In the genomic region with DNA sequence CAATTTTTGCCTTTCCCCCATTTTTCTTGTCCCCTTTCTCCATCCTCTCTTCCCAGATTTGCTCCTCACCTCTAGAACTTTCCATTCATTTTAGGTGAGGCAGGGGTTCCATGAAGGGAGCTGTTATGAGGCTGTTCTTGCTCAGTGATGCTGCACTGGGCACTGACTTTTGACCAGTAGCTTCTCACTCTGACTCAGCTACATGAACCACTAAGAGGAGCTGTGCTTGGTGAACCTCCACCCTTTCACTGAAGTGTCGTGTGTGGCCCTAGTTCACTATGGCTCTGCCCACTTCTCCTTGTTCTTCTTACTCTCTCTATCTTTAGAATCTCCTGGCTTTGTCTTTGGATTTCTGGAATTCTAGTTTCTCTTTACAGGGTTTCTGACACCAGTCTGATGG, we compare ENCODE assay signal across 24 cellular contexts.
"Had no signal": no experiment of that assay in that cellular context is flagged by ENCODE, and none has a peak within 500 bp of the region (broad histone marks: within the 10 kb centered on the region; RNA-seq: fewer than 3 reads in every experiment).

No MANE protein-coding gene starts in this region.

- H3K9me3 ChIP-seq: gastrocnemius medialis had no signal

- H3K27me3 ChIP-seq: gastrocnemius medialis, hepatocyte, stomach, tibial artery had no signal

- H3K4me1 Mint-ChIP-seq: activated CD4-positive, alpha-beta T cell treated with anti-CD3 and anti-CD28 coated beads, Interleukin-2, amount 10 ng/mL, durations not matched to agents 24 days and 14 days; nephron; T-helper 17 cell had no signal

- H3K4me2 ChIP-seq: hepatocyte had no signal

- DNase-seq: activated CD4-positive, alpha-beta memory T cell treated with anti-CD3 and anti-CD28 coated beads for 36 hours; activated CD4-positive, alpha-beta T cell treated with anti-CD3 and anti-CD28 coated beads, Interleukin-2, amount 10 ng/mL, durations not matched to agents 24 days and 14 days; activated naive CD4-positive, alpha-beta T cell; activated T-cell treated with anti-CD3 and anti-CD28 coated beads, Interleukin-2, amount 50 U/mL, for 4 hours; anterior cingulate cortex; dermis blood vessel endothelial cell; effector CD4-positive, alpha-beta T cell; gastrocnemius medialis; left cardiac atrium; left ventricle myocardium superior; stimulated activated CD4-positive, alpha-beta T cell treated with anti-CD3 and anti-CD28 coated beads, Interleukin-12 subunit alpha, Interleukin-12 subunit beta, amount 100 ng/mL, for 4 hours; stimulated activated CD4-positive, alpha-beta T cell treated with anti-CD3 and anti-CD28 coated beads, Interleukin-4, amount 100 ng/mL, for 1 hour; stomach; T-helper 17 cell; T1000; tibial artery; WERI-Rb-1 had no signal

- H3K4me1 ChIP-seq: gastrocnemius medialis, stomach had no signal

- H3K27ac ChIP-seq: gastrocnemius medialis, hepatocyte, skin epidermis, stomach, tibial artery, WERI-Rb-1 had no signal

- H3K27ac Mint-ChIP-seq: activated CD4-positive, alpha-beta memory T cell treated with anti-CD3 and anti-CD28 coated beads for 36 hours; activated CD4-positive, alpha-beta T cell treated with anti-CD3 and anti-CD28 coated beads, Interleukin-2, amount 10 ng/mL, durations not matched to agents 24 days and 14 days; activated naive CD4-positive, alpha-beta T cell treated with anti-CD3 and anti-CD28 coated beads, Interleukin-2, amount 50 U/mL, for 72 hours; activated T-helper 2 cell treated with anti-CD3 and anti-CD28 coated beads, Interferon-gamma antibody, Interleukin-2, Interleukin-4, amounts not matched to agents 10 μg/mL and 5 μg/mL and 100 μg/mL, durations not matched to agents 14 hours and 24 hours and 36 hours; nephron; T-helper 17 cell had no signal

- ATAC-seq: activated CD4-positive, CD25-positive, alpha-beta regulatory T cell treated with anti-CD3 and anti-CD28 coated beads, Interleukin-2, amount 50 U/mL, for 24 hours; activated naive CD4-positive, alpha-beta T cell treated with anti-CD3 and anti-CD28 coated beads, Interleukin-2, amount 50 U/mL, for 72 hours; activated T-cell treated with anti-CD3 and anti-CD28 coated beads, Interleukin-2, amount 50 U/mL, for 4 hours; gastrocnemius medialis; left cardiac atrium; left ventricle myocardium superior; sciatic nerve; T-helper 17 cell had no signal

- H3K4me3 ChIP-seq: gastrocnemius medialis, hepatocyte, skin epidermis, stomach, tibial artery had no signal

- H3K36me3 Mint-ChIP-seq: activated CD4-positive, alpha-beta memory T cell treated with anti-CD3 and anti-CD28 coated beads for 36 hours; activated naive CD4-positive, alpha-beta T cell treated with anti-CD3 and anti-CD28 coated beads, Interleukin-2, amount 50 U/mL, for 72 hours had no signal

- H3K4me3 Mint-ChIP-seq: activated CD4-positive, alpha-beta memory T cell treated with anti-CD3 and anti-CD28 coated beads for 36 hours; activated CD4-positive, alpha-beta T cell treated with anti-CD3 and anti-CD28 coated beads, Interleukin-2, amount 10 ng/mL, durations not matched to agents 24 days and 14 days; activated T-cell treated with anti-CD3 and anti-CD28 coated beads, Interleukin-2, amount 50 U/mL, for 4 hours; nephron; T-helper 17 cell had no signal

- H2AFZ ChIP-seq: hepatocyte had no signal

- H3K9me3 Mint-ChIP-seq: activated CD4-positive, alpha-beta memory T cell treated with anti-CD3 and anti-CD28 coated beads for 36 hours; activated naive CD4-positive, alpha-beta T cell treated with anti-CD3 and anti-CD28 coated beads, Interleukin-2, amount 50 U/mL, for 72 hours; activated T-cell treated with anti-CD3 and anti-CD28 coated beads, Interleukin-2, amount 50 U/mL, for 4 hours; activated T-helper 2 cell treated with anti-CD3 and anti-CD28 coated beads, Interferon-gamma antibody, Interleukin-2, Interleukin-4, amounts not matched to agents 10 μg/mL and 5 μg/mL and 100 μg/mL, durations not matched to agents 14 hours and 24 hours and 36 hours; nephron had no signal

- H3K36me3 ChIP-seq: gastrocnemius medialis, stomach, tibial artery, WERI-Rb-1 had no signal
